1 cellular context compared by ENCODE assay signal in the genomic region with DNA sequence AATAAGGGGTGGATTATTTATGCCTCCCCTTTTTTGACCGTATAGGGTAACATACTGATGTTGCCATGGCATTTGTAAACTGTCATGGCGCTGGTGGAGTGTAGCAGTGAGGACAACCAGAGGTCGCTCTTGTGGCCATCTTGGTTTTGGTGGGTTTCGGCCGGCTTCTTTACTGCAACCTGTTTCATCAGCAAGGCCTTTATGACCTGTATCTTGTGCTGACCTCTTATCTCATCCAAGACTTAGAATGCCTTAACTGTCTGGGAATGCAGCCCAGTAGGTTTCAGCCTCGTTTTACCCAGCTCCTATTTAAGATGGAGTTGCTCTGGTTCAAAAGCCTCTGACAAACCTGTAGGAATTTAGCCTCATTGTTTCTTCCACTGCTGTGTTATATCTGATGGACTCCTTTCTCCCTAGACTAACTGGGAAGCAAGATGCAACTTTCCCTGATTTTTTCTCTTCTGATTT.
TF ChIP-seq lines count a peak whose summit lies in the region.

No MANE protein-coding gene starts in this region.

TF ChIP-seq in K562, 482 proteins besides CTCF, POLR2A, EP300 and RAD21 (continued from another document and continues in another):
- TF ChIP-seq CHD4 (IDR thresholded peaks at IDR 0.05; ENCODE audit: insufficient read depth, insufficient replicate concordance, low read depth, low read length, poor library complexity, severe bottlenecking) (no peak), ATF6 (CRISPR knock-in tag; IDR thresholded peaks at IDR 0.05) (no peak), EWSR1 (IDR thresholded peaks at IDR 0.05; ENCODE audit: borderline replicate concordance, low read depth, partially characterized antibody) (no peak), ZNF507 (tag; conservative IDR thresholded peaks at IDR 0.05) (peak; percentile 47), ZNF431 (CRISPR knock-in tag; IDR thresholded peaks at IDR 0.05) (no peak), CBFB (CRISPR knock-in tag; IDR thresholded peaks at IDR 0.05) (no peak), ASH1L (IDR thresholded peaks at IDR 0.05; ENCODE audit: borderline replicate concordance, low read depth, partially characterized antibody) (no peak), GTF3C2 (IDR thresholded peaks at IDR 0.05; ENCODE audit: borderline replicate concordance, extremely low read depth, insufficient read length) (no peak), ZBTB2 (IDR thresholded peaks at IDR 0.05) (no peak), ZNF165 (CRISPR knock-in tag; IDR thresholded peaks at IDR 0.05; ENCODE audit: borderline replicate concordance) (no peak), BHLHE40 (IDR thresholded peaks at IDR 0.05; ENCODE audit: low read length) (no peak), THAP12 (CRISPR knock-in tag; IDR thresholded peaks at IDR 0.05) (no peak), GABPA (tag; conservative IDR thresholded peaks at IDR 0.05; ENCODE audit: low read depth) (peak; percentile 63), PTTG1 (tag; IDR thresholded peaks at IDR 0.05; ENCODE audit: low read depth) (peak; percentile 90), TAF15 (IDR thresholded peaks at IDR 0.05; ENCODE audit: low read depth, low read length) (no peak), RBBP5 (IDR thresholded peaks at IDR 0.05; ENCODE audit: borderline replicate concordance, insufficient read depth, low read length, poor library complexity, severe bottlenecking) (no peak), ZNF133 (CRISPR knock-in tag; IDR thresholded peaks at IDR 0.05) (peak; percentile 75; the same call in 1 of the 2 replicates), ARNT (IDR thresholded peaks at IDR 0.05) (no peak), ZNF232 (CRISPR knock-in tag; IDR thresholded peaks at IDR 0.05) (no peak), THRA (IDR thresholded peaks at IDR 0.05) (no peak), XRCC4 (IDR thresholded peaks at IDR 0.05; ENCODE audit: extremely low read depth, insufficient read depth, insufficient read length) (no peak), OTX1 (CRISPR knock-in tag; IDR thresholded peaks at IDR 0.05) (peak; percentile 85; the same call in 1 of the 2 replicates), EZH2 (IDR thresholded peaks at IDR 0.05; ENCODE audit: borderline replicate concordance, low read depth, low read length) (no peak), ZEB2 (IDR thresholded peaks at IDR 0.05) (no peak), ZNF398 (CRISPR knock-in tag; IDR thresholded peaks at IDR 0.05) (peak; percentile 91), TBP (optimal IDR thresholded peaks at IDR 0.05; ENCODE audit: low read depth, low read length) (no peak), ETV1 (tag; conservative IDR thresholded peaks at IDR 0.05; ENCODE audit: low read depth) (peak; percentile 71)
- TF ChIP-seq, protein P1, sequence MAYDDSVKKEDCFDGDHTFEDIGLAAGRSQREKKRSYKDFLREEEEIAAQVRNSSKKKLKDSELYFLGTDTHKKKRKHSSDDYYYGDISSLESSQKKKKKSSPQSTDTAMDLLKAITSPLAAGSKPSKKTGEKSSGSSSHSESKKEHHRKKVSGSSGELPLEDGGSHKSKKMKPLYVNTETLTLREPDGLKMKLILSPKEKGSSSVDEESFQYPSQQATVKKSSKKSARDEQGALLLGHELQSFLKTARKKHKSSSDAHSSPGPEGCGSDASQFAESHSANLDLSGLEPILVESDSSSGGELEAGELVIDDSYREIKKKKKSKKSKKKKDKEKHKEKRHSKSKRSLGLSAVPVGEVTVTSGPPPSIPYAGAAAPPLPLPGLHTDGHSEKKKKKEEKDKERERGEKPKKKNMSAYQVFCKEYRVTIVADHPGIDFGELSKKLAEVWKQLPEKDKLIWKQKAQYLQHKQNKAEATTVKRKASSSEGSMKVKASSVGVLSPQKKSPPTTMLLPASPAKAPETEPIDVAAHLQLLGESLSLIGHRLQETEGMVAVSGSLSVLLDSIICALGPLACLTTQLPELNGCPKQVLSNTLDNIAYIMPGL (CRISPR knock-in tag; IDR thresholded peaks at IDR 0.05) = no peak
- TF ChIP-seq, protein P2, sequence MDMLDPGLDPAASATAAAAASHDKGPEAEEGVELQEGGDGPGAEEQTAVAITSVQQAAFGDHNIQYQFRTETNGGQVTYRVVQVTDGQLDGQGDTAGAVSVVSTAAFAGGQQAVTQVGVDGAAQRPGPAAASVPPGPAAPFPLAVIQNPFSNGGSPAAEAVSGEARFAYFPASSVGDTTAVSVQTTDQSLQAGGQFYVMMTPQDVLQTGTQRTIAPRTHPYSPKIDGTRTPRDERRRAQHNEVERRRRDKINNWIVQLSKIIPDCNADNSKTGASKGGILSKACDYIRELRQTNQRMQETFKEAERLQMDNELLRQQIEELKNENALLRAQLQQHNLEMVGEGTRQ (CRISPR knock-in tag; IDR thresholded peaks at IDR 0.05) = no peak
- TF ChIP-seq, protein P3, sequence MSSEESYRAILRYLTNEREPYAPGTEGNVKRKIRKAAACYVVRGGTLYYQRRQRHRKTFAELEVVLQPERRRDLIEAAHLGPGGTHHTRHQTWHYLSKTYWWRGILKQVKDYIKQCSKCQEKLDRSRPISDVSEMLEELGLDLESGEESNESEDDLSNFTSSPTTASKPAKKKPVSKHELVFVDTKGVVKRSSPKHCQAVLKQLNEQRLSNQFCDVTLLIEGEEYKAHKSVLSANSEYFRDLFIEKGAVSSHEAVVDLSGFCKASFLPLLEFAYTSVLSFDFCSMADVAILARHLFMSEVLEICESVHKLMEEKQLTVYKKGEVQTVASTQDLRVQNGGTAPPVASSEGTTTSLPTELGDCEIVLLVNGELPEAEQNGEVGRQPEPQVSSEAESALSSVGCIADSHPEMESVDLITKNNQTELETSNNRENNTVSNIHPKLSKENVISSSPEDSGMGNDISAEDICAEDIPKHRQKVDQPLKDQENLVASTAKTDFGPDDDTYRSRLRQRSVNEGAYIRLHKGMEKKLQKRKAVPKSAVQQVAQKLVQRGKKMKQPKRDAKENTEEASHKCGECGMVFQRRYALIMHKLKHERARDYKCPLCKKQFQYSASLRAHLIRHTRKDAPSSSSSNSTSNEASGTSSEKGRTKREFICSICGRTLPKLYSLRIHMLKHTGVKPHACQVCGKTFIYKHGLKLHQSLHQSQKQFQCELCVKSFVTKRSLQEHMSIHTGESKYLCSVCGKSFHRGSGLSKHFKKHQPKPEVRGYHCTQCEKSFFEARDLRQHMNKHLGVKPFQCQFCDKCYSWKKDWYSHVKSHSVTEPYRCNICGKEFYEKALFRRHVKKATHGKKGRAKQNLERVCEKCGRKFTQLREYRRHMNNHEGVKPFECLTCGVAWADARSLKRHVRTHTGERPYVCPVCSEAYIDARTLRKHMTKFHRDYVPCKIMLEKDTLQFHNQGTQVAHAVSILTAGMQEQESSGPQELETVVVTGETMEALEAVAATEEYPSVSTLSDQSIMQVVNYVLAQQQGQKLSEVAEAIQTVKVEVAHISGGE (CRISPR knock-in tag; IDR thresholded peaks at IDR 0.05) = peak in 1 of 3 experiments; percentile 38; a peak in 1 of 6 replicates
- TF ChIP-seq, protein P4, sequence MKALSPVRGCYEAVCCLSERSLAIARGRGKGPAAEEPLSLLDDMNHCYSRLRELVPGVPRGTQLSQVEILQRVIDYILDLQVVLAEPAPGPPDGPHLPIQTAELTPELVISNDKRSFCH (CRISPR knock-in tag; IDR thresholded peaks at IDR 0.05) = peak; percentile 39; the same call in 1 of the 2 replicates
- TF ChIP-seq, protein P4 (tag; IDR thresholded peaks at IDR 0.05) = peak; percentile 87
- TF ChIP-seq, protein P5, sequence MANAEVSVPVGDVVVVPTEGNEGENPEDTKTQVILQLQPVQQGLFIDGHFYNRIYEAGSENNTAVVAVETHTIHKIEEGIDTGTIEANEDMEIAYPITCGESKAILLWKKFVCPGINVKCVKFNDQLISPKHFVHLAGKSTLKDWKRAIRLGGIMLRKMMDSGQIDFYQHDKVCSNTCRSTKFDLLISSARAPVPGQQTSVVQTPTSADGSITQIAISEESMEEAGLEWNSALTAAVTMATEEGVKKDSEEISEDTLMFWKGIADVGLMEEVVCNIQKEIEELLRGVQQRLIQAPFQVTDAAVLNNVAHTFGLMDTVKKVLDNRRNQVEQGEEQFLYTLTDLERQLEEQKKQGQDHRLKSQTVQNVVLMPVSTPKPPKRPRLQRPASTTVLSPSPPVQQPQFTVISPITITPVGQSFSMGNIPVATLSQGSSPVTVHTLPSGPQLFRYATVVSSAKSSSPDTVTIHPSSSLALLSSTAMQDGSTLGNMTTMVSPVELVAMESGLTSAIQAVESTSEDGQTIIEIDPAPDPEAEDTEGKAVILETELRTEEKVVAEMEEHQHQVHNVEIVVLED (CRISPR knock-in tag; IDR thresholded peaks at IDR 0.05) = peak; percentile 68
